ENCODE assay signal across 8 cellular contexts in genomic region chr21:18041012-18041411, GRCh38.
DNase-seq lines count a peak whose midpoint lies in the region; ATAC-seq and TF ChIP-seq lines count a peak whose summit lies in the region.

No MANE protein-coding gene starts in this region.

- DNase-seq in GF-D8 (lab: John Stamatoyannopoulos, UW) (peak; percentile 18), HS-27A (ENCODE audit: low read depth) (peak; percentile 11), OCI-M1 (lab: John Stamatoyannopoulos, UW) (peak; percentile 85), globus pallidus (ENCODE audit: low spot score) (peak; percentile 42), caudate nucleus (lab: John Stamatoyannopoulos, UW) (no peak), esophagus muscularis mucosa (ENCODE audit: extremely low spot score) (no peak), GM10266 (ENCODE audit: extremely low spot score) (no peak)

- no peak overlapping the region for H3K4me3 ChIP-seq in esophagus muscularis mucosa

- TF ChIP-seq POLR2A in esophagus muscularis mucosa (IDR thresholded peaks at IDR 0.05; ENCODE audit: low read depth), result no peak

- H3K27me3 ChIP-seq in esophagus muscularis mucosa, result no peaks in the 10 kb centered on the region

- no peaks in the 10 kb centered on the region for H3K4me1 ChIP-seq in esophagus muscularis mucosa

- TF ChIP-seq EP300 in esophagus muscularis mucosa (IDR thresholded peaks at IDR 0.05), result no peak

- ATAC-seq in HG02885 (IDR thresholded peaks at IDR 0.05; ENCODE audit: poor library complexity, unreplicated experiment), result no peak

- 34% methylated on average over 3 of the region's 3 CpGs for WGBS in esophagus muscularis mucosa

- no peaks in the 10 kb centered on the region for H3K9me3 ChIP-seq in esophagus muscularis mucosa

- H3K36me3 ChIP-seq in esophagus muscularis mucosa, result no peaks in the 10 kb centered on the region

- intact Hi-C loops in esophagus muscularis mucosa (cut with DNase I), result no loop called here

- H3K27ac ChIP-seq in caudate nucleus (ENCODE audit: low read depth, low read length) (no peak overlapping the region), esophagus muscularis mucosa (replicated peaks in 1 of 4) (no peak overlapping the region)

- TF ChIP-seq CTCF in esophagus muscularis mucosa (IDR thresholded peaks at IDR 0.05) (peak in 1 of 3 experiments; percentile 9), GM10266 (IDR thresholded peaks at IDR 0.05; ENCODE audit: control insufficient read depth, insufficient read depth, low read depth, missing control alignments) (no peak)

Comparison
In these comparisons a context has a peak if more than half of its experiments do, and no peak if none do; other contexts are left out.
1. DNase-seq: peak in GF-D8 (single experiment), HS-27A (single experiment), OCI-M1 (single experiment) and globus pallidus (single experiment); none in caudate nucleus (0 of 61), esophagus muscularis mucosa (single experiment) and GM10266 (single experiment).